ENCODE assay signal across 17 cellular contexts in the genomic region with DNA sequence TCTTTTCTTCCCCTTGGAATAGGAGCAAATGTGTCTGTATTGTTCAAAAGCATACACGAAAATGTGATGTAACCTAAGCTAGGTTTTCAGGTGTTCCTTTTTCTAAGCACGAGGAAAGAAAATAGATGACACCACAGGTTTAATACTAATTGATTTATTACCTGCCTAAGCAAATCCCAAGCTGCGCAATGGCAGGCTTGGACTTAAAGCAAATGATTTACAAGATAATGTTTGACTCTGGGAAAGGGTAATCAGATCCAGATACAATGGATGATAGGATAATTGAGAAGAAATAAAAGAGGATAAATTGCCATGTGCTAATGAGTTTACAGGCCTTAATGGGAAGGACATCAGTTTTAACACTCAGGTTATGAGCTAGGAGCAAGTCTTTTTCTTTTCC.
DNase-seq lines count a peak whose midpoint lies in the region; ATAC-seq, FAIRE-seq and TF ChIP-seq lines count a peak whose summit lies in the region.
"Had no signal": no experiment of that assay in that cellular context is flagged by ENCODE, and none has a peak within 500 bp of the region (broad histone marks: within the 10 kb centered on the region; RNA-seq: fewer than 3 reads in every experiment).

No MANE protein-coding gene starts in this region.

- dilution Hi-C loops in keratinocyte (cut with MboI; ENCODE audit: extremely low pct_ligation_motif_present, low sequenced_read_pairs), result no loop called here

- 19 to 52% (median 35%) methylated on average over 3 of the region's 3 CpGs for WGBS in small intestine, 3 donors

- H3K4me3 Mint-ChIP-seq in GM23338, result no peak overlapping the region
- H3K4me3 Mint-ChIP-seq in activated naive CD4-positive, alpha-beta T cell treated with anti-CD3 and anti-CD28 coated beads for 36 hours, result no peak overlapping the region
- H3K4me3 Mint-ChIP-seq: IgD-negative memory B cell; T-helper 2 cell treated with Interferon-gamma antibody and Interleukin-4, amounts not matched to agents 5 μg/mL and 100 μg/mL, for 36 hours had no signal

- H3K36me3 Mint-ChIP-seq in GM23338 (ENCODE audit: low read depth), result no peaks in the 10 kb centered on the region
- no peaks in the 10 kb centered on the region for H3K36me3 Mint-ChIP-seq in activated naive CD4-positive, alpha-beta T cell treated with anti-CD3 and anti-CD28 coated beads for 36 hours (ENCODE audit: low read depth)
- H3K36me3 Mint-ChIP-seq: IgD-negative memory B cell had no signal

- no peaks in the 10 kb centered on the region; the same call in 2 of the 3 replicates for H3K4me1 Mint-ChIP-seq in GM23338
- no peaks in the 10 kb centered on the region for H3K4me1 Mint-ChIP-seq in activated naive CD4-positive, alpha-beta T cell treated with anti-CD3 and anti-CD28 coated beads for 36 hours (ENCODE audit: low read depth)
- H3K4me1 Mint-ChIP-seq: IgD-negative memory B cell had no signal

- H3K9me2 ChIP-seq in GM23338 (ENCODE audit: insufficient read depth), result no peaks in the 10 kb centered on the region

- H2AFZ ChIP-seq in GM23338, result 0 out of 2 replicates have a peak overlapping the region, but pooled peaks have one; percentile 35
- peak overlapping the region; percentile 41 for H2AFZ ChIP-seq in keratinocyte (ENCODE audit: control insufficient read depth, low read length)
- H2AFZ ChIP-seq: PC-9 had no signal

- H3K79me2 ChIP-seq in GM23338 (replicated peaks; ENCODE audit: insufficient read depth) (no peaks in the 10 kb centered on the region), keratinocyte (ENCODE audit: control insufficient read depth, insufficient read depth, low read length) (no peaks in the 10 kb centered on the region)

- FAIRE-seq in keratinocyte (lab: Jason Lieb, UNC) (no peak), small intestine (lab: Jason Lieb, UNC) (no peak)
- FAIRE-seq: HTR-8/SVneo had no signal

- no peaks in the 10 kb centered on the region for H3F3A ChIP-seq in GM23338 (replicated peaks; ENCODE audit: low read depth)

- H3K9me1 ChIP-seq in keratinocyte (ENCODE audit: control insufficient read depth, extremely low read depth, insufficient read depth, low read length), result no peaks in the 10 kb centered on the region

- H3K36me3 ChIP-seq in GM23338 (ENCODE audit: insufficient read depth), result no peaks in the 10 kb centered on the region
- H3K36me3 ChIP-seq in keratinocyte (ENCODE audit: control insufficient read depth in 2 of 2, extremely low read depth in 1 of 2, insufficient read depth in 2 of 2, low read length in 2 of 2), result no peaks in the 10 kb centered on the region
- no peaks in the 10 kb centered on the region for H3K36me3 ChIP-seq in small intestine (ENCODE audit: control insufficient read depth in 2 of 2, insufficient read depth in 2 of 2, low read length in 2 of 2)
- H3K36me3 ChIP-seq: HAP-1, SJCRH30 had no signal

- TF ChIP-seq CTCF in GM23338 (conservative IDR thresholded peaks at IDR 0.05; ENCODE audit: low read depth in 2 of 2) (no peak), keratinocyte (optimal IDR thresholded peaks at IDR 0.05 in 1 of 3, IDR thresholded peaks at IDR 0.05 in 1 of 3, conservative IDR thresholded peaks at IDR 0.05 in 1 of 3; ENCODE audit: extremely low read depth in 1 of 3, insufficient read depth in 2 of 3, low read length in 3 of 3) (no peak)

- H4K20me1 ChIP-seq in GM23338 (replicated peaks; ENCODE audit: insufficient read depth), result no peaks in the 10 kb centered on the region
- no peaks in the 10 kb centered on the region for H4K20me1 ChIP-seq in keratinocyte (ENCODE audit: control insufficient read depth, extremely low read depth, insufficient read depth, low read length)

- CTCF ChIA-PET in activated naive CD4-positive, alpha-beta T cell treated with anti-CD3 and anti-CD28 coated beads for 36 hours (lab: Charles Lee), result no interaction called here

- no peaks in the 10 kb centered on the region for H3K9me3 ChIP-seq in keratinocyte (ENCODE audit: control insufficient read depth, low read depth, low read length)
- no peaks in the 10 kb centered on the region for H3K9me3 ChIP-seq in small intestine (ENCODE audit: control insufficient read depth, low read depth)
- H3K9me3 ChIP-seq: HAP-1, SJCRH30 had no signal

- intact Hi-C loops in activated naive CD4-positive, alpha-beta T cell treated with anti-CD3 and anti-CD28 coated beads for 36 hours (cut with micrococcal nuclease), result no loop called here

- no peak overlapping the region for H3K27ac Mint-ChIP-seq in GM23338
- no peak overlapping the region for H3K27ac Mint-ChIP-seq in activated naive CD4-positive, alpha-beta T cell treated with anti-CD3 and anti-CD28 coated beads for 36 hours
- H3K27ac Mint-ChIP-seq: IgD-negative memory B cell; T-helper 2 cell treated with Interferon-gamma antibody and Interleukin-4, amounts not matched to agents 5 μg/mL and 100 μg/mL, for 36 hours had no signal

- H3K27me3 Mint-ChIP-seq in GM23338 (ENCODE audit: insufficient read depth, low read depth, poor library complexity), result no peaks in the 10 kb centered on the region
- peaks cover 2% of the 10 kb centered on the region for H3K27me3 Mint-ChIP-seq in activated naive CD4-positive, alpha-beta T cell treated with anti-CD3 and anti-CD28 coated beads for 36 hours (ENCODE audit: low read depth)
- H3K27me3 Mint-ChIP-seq: IgD-negative memory B cell had no signal

- H3K9ac ChIP-seq in keratinocyte (ENCODE audit: control insufficient read depth, extremely low read depth, insufficient read depth, low read length), result no peak overlapping the region

- no peak for DNase-seq in GM23338 (ENCODE audit: low spot score)
- DNase-seq in NCI-H1105 treated with DMSO at 0.1 percent for 48 hours (lab: John Stamatoyannopoulos, UW), result peak; percentile 62
- DNase-seq in NCI-H69 (lab: John Stamatoyannopoulos, UW), result peak; percentile 96
- no peak for DNase-seq in keratinocyte (ENCODE audit: low read depth, low spot score)
- no peak for DNase-seq in small intestine
- DNase-seq in activated naive CD4-positive, alpha-beta T cell treated with anti-CD3 and anti-CD28 coated beads for 36 hours, result no peak
- DNase-seq: DMS79, MV-4-11, NCI-H2171 treated with DMSO at 0.1 percent for 48 hours, PC-9, SJCRH30 had no signal

- H3K27ac ChIP-seq in GM23338 (ENCODE audit: low read depth) (no peak overlapping the region), keratinocyte (ENCODE audit: control insufficient read depth, insufficient read depth, low read length) (no peak overlapping the region), small intestine (ENCODE audit: low read depth in 1 of 2, low read length in 1 of 2) (no peak overlapping the region)
- H3K27ac ChIP-seq: HL-60, PC-9, SJCRH30 had no signal

- H3K4me1 ChIP-seq in GM23338 (ENCODE audit: insufficient read depth) (no peaks in the 10 kb centered on the region; the same call in 1 of the 2 replicates), keratinocyte (ENCODE audit: control insufficient read depth, extremely low read depth, insufficient read depth, low read length) (peaks cover 35% of the 10 kb centered on the region), small intestine (ENCODE audit: control insufficient read depth in 2 of 2, insufficient read depth in 1 of 2, low read depth in 1 of 2, low read length in 1 of 2) (no peaks in the 10 kb centered on the region)

- no peaks in the 10 kb centered on the region for H3K9me3 Mint-ChIP-seq in GM23338
- H3K9me3 Mint-ChIP-seq in activated naive CD4-positive, alpha-beta T cell treated with anti-CD3 and anti-CD28 coated beads for 36 hours, result no peaks in the 10 kb centered on the region
- H3K9me3 Mint-ChIP-seq: IgD-negative memory B cell; T-helper 2 cell treated with Interferon-gamma antibody and Interleukin-4, amounts not matched to agents 5 μg/mL and 100 μg/mL, for 36 hours had no signal

- H3K27me3 ChIP-seq in GM23338 (ENCODE audit: insufficient read depth), result no peaks in the 10 kb centered on the region
- no peaks in the 10 kb centered on the region for H3K27me3 ChIP-seq in keratinocyte (ENCODE audit: control insufficient read depth, extremely low read depth, insufficient read depth, low read length)
- no peaks in the 10 kb centered on the region for H3K27me3 ChIP-seq in small intestine (ENCODE audit: control insufficient read depth in 2 of 2, insufficient read depth in 2 of 2, low read length in 2 of 2)
- H3K27me3 ChIP-seq: SJCRH30 had no signal

- H3K4me2 ChIP-seq in GM23338 (no peak overlapping the region), keratinocyte (ENCODE audit: control insufficient read depth, extremely low read depth, insufficient read depth, low read depth, low read length) (no peak overlapping the region)
- H3K4me2 ChIP-seq: PC-9 had no signal

- H3K4me3 ChIP-seq in GM23338 (no peak overlapping the region), keratinocyte (ENCODE audit: control insufficient read depth in 2 of 3, extremely low read depth in 1 of 3, insufficient read depth in 2 of 3, low read depth in 1 of 3, low read length in 3 of 3) (no peak overlapping the region), small intestine (ENCODE audit: low read depth in 1 of 2, low read length in 2 of 2) (no peak overlapping the region)
- H3K4me3 ChIP-seq: HAP-1, PC-9, SJCRH30 had no signal

- ATAC-seq in GM23338 (no peak), GM19023 (IDR thresholded peaks at IDR 0.05; ENCODE audit: unreplicated experiment) (no peak)

TF ChIP-seq in GM23338, 12 proteins besides CTCF, POLR2A, EP300 and RAD21 (continues in another document):
- no peak for TF ChIP-seq JUNB (IDR thresholded peaks at IDR 0.05; ENCODE audit: unreplicated experiment)
- TF ChIP-seq, protein P1, sequence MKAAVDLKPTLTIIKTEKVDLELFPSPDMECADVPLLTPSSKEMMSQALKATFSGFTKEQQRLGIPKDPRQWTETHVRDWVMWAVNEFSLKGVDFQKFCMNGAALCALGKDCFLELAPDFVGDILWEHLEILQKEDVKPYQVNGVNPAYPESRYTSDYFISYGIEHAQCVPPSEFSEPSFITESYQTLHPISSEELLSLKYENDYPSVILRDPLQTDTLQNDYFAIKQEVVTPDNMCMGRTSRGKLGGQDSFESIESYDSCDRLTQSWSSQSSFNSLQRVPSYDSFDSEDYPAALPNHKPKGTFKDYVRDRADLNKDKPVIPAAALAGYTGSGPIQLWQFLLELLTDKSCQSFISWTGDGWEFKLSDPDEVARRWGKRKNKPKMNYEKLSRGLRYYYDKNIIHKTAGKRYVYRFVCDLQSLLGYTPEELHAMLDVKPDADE (IDR thresholded peaks at IDR 0.05), result no peak

Comparison
In these comparisons a context has a peak if more than half of its experiments do, and no peak if none do; other contexts are left out.
1. DNase-seq: peak in NCI-H1105 treated with DMSO at 0.1 percent for 48 hours (single experiment) and NCI-H69 (single experiment); none in GM23338 (single experiment), keratinocyte (single experiment), small intestine (single experiment) and activated naive CD4-positive, alpha-beta T cell treated with anti-CD3 and anti-CD28 coated beads for 36 hours (single experiment).